1 cellular context compared by ENCODE assay signal in genomic region chr1:226939439-226940028, GRCh38.
TF ChIP-seq lines count a peak whose summit lies in the region.

No MANE protein-coding gene starts in this region.

TF ChIP-seq in K562, 482 proteins besides CTCF, POLR2A, EP300 and RAD21 (continued from another document and continues in another):
- TF ChIP-seq POLR3G (IDR thresholded peaks at IDR 0.05; ENCODE audit: extremely low read depth, insufficient read length, insufficient replicate concordance) (no peak), ZNF444 (CRISPR knock-in tag; IDR thresholded peaks at IDR 0.05) (no peak), ZC3H4 (CRISPR knock-in tag; IDR thresholded peaks at IDR 0.05; ENCODE audit: borderline replicate concordance) (no peak), EP400 (IDR thresholded peaks at IDR 0.05) (peak; percentile 87), JUND (IDR thresholded peaks at IDR 0.05; ENCODE audit: borderline replicate concordance, low read depth, low read length) (no peak), JUND (tag; IDR thresholded peaks at IDR 0.05; ENCODE audit: borderline replicate concordance, low read depth, low read length) (no peak), PHF20 (IDR thresholded peaks at IDR 0.05; ENCODE audit: partially characterized antibody) (peak; percentile 79), LARP7 (IDR thresholded peaks at IDR 0.05) (no peak), E4F1 (CRISPR knock-in tag; IDR thresholded peaks at IDR 0.05; ENCODE audit: borderline replicate concordance) (no peak), ATF7 (IDR thresholded peaks at IDR 0.05) (no peak), MAFG (tag; conservative IDR thresholded peaks at IDR 0.05) (no peak), ELF2 (CRISPR knock-in tag; IDR thresholded peaks at IDR 0.05) (peak; percentile 75), OTX1 (CRISPR knock-in tag; IDR thresholded peaks at IDR 0.05) (peak; percentile 62; the same call in 1 of the 2 replicates), PHF8 (IDR thresholded peaks at IDR 0.05; ENCODE audit: borderline replicate concordance, low read length) (peak; percentile 99), ZNF507 (tag; conservative IDR thresholded peaks at IDR 0.05) (no peak), BRF2 (IDR thresholded peaks at IDR 0.05; ENCODE audit: borderline replicate concordance, insufficient read depth, insufficient read length) (no peak), ETV6 (IDR thresholded peaks at IDR 0.05; ENCODE audit: borderline replicate concordance in 1 of 2, low read depth in 2 of 2, low read length in 1 of 2) (no peak), ETV6 (CRISPR knock-in tag; IDR thresholded peaks at IDR 0.05; ENCODE audit: borderline replicate concordance) (peak; percentile 84), TCF7L2 (IDR thresholded peaks at IDR 0.05; ENCODE audit: low read depth, low read length) (no peak), SMARCE1 (IDR thresholded peaks at IDR 0.05) (0 out of 2 replicates have a peak, but pooled peaks have one; percentile 1), TSHZ1 (CRISPR knock-in tag; IDR thresholded peaks at IDR 0.05) (no peak), KLF6 (CRISPR knock-in tag; IDR thresholded peaks at IDR 0.05; ENCODE audit: borderline replicate concordance) (0 out of 2 replicates have a peak, but pooled peaks have one; percentile 29), RCOR1 (IDR thresholded peaks at IDR 0.05; ENCODE audit: borderline replicate concordance in 1 of 2, low read depth in 2 of 2, low read length in 2 of 2) (no peak), RERE (CRISPR knock-in tag; IDR thresholded peaks at IDR 0.05; ENCODE audit: borderline replicate concordance) (no peak), ZNF232 (CRISPR knock-in tag; IDR thresholded peaks at IDR 0.05) (peak; percentile 96), ZNF212 (CRISPR knock-in tag; IDR thresholded peaks at IDR 0.05) (0 out of 2 replicates have a peak, but pooled peaks have one; percentile 54), RBFOX2 (IDR thresholded peaks at IDR 0.05; ENCODE audit: low read depth, low read length) (peak; percentile 99), CHD4 (IDR thresholded peaks at IDR 0.05; ENCODE audit: insufficient read depth, insufficient replicate concordance, low read depth, low read length, poor library complexity, severe bottlenecking) (no peak), BRD4 (IDR thresholded peaks at IDR 0.05) (peak; percentile 55), MYC (IDR thresholded peaks at IDR 0.05; ENCODE audit: low read depth, low read length) (no peak), MYC (CRISPR knock-in tag; IDR thresholded peaks at IDR 0.05; ENCODE audit: borderline replicate concordance, low read depth) (peak; percentile 95), ZNF551 (CRISPR knock-in tag; IDR thresholded peaks at IDR 0.05) (no peak), ZNF780A (CRISPR knock-in tag; IDR thresholded peaks at IDR 0.05) (no peak)
- TF ChIP-seq, protein P1, sequence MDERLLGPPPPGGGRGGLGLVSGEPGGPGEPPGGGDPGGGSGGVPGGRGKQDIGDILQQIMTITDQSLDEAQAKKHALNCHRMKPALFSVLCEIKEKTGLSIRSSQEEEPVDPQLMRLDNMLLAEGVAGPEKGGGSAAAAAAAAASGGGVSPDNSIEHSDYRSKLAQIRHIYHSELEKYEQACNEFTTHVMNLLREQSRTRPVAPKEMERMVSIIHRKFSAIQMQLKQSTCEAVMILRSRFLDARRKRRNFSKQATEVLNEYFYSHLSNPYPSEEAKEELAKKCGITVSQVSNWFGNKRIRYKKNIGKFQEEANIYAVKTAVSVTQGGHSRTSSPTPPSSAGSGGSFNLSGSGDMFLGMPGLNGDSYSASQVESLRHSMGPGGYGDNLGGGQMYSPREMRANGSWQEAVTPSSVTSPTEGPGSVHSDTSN (CRISPR knock-in tag; IDR thresholded peaks at IDR 0.05; ENCODE audit: low read depth) = no peak
- TF ChIP-seq, protein P1 (tag; conservative IDR thresholded peaks at IDR 0.05; ENCODE audit: low read depth) = no peak
- TF ChIP-seq, protein P2, sequence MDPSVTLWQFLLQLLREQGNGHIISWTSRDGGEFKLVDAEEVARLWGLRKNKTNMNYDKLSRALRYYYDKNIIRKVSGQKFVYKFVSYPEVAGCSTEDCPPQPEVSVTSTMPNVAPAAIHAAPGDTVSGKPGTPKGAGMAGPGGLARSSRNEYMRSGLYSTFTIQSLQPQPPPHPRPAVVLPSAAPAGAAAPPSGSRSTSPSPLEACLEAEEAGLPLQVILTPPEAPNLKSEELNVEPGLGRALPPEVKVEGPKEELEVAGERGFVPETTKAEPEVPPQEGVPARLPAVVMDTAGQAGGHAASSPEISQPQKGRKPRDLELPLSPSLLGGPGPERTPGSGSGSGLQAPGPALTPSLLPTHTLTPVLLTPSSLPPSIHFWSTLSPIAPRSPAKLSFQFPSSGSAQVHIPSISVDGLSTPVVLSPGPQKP (CRISPR knock-in tag; IDR thresholded peaks at IDR 0.05) = no peak
- TF ChIP-seq, protein P3, sequence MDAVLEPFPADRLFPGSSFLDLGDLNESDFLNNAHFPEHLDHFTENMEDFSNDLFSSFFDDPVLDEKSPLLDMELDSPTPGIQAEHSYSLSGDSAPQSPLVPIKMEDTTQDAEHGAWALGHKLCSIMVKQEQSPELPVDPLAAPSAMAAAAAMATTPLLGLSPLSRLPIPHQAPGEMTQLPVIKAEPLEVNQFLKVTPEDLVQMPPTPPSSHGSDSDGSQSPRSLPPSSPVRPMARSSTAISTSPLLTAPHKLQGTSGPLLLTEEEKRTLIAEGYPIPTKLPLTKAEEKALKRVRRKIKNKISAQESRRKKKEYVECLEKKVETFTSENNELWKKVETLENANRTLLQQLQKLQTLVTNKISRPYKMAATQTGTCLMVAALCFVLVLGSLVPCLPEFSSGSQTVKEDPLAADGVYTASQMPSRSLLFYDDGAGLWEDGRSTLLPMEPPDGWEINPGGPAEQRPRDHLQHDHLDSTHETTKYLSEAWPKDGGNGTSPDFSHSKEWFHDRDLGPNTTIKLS (IDR thresholded peaks at IDR 0.05; ENCODE audit: borderline replicate concordance, low read depth) = peak; percentile 79
- TF ChIP-seq, protein P4, sequence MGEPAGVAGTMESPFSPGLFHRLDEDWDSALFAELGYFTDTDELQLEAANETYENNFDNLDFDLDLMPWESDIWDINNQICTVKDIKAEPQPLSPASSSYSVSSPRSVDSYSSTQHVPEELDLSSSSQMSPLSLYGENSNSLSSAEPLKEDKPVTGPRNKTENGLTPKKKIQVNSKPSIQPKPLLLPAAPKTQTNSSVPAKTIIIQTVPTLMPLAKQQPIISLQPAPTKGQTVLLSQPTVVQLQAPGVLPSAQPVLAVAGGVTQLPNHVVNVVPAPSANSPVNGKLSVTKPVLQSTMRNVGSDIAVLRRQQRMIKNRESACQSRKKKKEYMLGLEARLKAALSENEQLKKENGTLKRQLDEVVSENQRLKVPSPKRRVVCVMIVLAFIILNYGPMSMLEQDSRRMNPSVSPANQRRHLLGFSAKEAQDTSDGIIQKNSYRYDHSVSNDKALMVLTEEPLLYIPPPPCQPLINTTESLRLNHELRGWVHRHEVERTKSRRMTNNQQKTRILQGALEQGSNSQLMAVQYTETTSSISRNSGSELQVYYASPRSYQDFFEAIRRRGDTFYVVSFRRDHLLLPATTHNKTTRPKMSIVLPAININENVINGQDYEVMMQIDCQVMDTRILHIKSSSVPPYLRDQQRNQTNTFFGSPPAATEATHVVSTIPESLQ (CRISPR knock-in tag; IDR thresholded peaks at IDR 0.05) = peak; percentile 61; the same call in 1 of the 2 replicates
- TF ChIP-seq, protein P5, sequence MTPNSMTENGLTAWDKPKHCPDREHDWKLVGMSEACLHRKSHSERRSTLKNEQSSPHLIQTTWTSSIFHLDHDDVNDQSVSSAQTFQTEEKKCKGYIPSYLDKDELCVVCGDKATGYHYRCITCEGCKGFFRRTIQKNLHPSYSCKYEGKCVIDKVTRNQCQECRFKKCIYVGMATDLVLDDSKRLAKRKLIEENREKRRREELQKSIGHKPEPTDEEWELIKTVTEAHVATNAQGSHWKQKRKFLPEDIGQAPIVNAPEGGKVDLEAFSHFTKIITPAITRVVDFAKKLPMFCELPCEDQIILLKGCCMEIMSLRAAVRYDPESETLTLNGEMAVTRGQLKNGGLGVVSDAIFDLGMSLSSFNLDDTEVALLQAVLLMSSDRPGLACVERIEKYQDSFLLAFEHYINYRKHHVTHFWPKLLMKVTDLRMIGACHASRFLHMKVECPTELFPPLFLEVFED (CRISPR knock-in tag; conservative IDR thresholded peaks at IDR 0.05) = no peak
